Comparison of ENCODE assay signal across 14 cellular contexts in genomic region chr3:9807981-9808344, GRCh38. TPM values are rescaled to one million over a fixed set of nuclear protein-coding genes. Genes with fewer than 3 reads are reported as not detected.
A peak's percentile ranks its signal among the peaks of the same experiment; 100 is the strongest.
DNase-seq lines count a peak whose midpoint lies in the region; ATAC-seq and TF ChIP-seq lines count a peak whose summit lies in the region.
"Had no signal": no experiment of that assay in that cellular context is flagged by ENCODE, and none has a peak within 500 bp of the region (broad histone marks: within the 10 kb centered on the region; RNA-seq: fewer than 3 reads in every experiment).

No MANE protein-coding gene starts in this region.

- H3K4me3 ChIP-seq in PC-3 (ENCODE audit: low read length): no peak overlapping the region
- H3K4me3 ChIP-seq: GM23338, sigmoid colon, SK-N-MC had no signal

- peaks cover 33% of the 10 kb centered on the region for H3K36me3 ChIP-seq in PC-3 (ENCODE audit: low read depth, low read length)

- H3K4me1 ChIP-seq in PC-3 (ENCODE audit: insufficient read depth, low read length): peaks cover 19% of the 10 kb centered on the region

- H3K27me3 Mint-ChIP-seq in T-helper 1 cell treated with Interleukin-12 subunit alpha and Interleukin-12 subunit beta and Interleukin-4 antibody, amounts not matched to agents 30 μg/mL and 1 μg/mL, for 36 hours (ENCODE audit: low read depth): no peaks in the 10 kb centered on the region
- H3K27me3 Mint-ChIP-seq in central memory CD8-positive, alpha-beta T cell: no peaks in the 10 kb centered on the region
- H3K27me3 Mint-ChIP-seq in neural crest cell (ENCODE audit: low read depth): no peaks in the 10 kb centered on the region

- no peak overlapping the region for H2AFZ ChIP-seq in PC-3 (ENCODE audit: low read length)
- H2AFZ ChIP-seq: GM23338 had no signal

- H3K9me3 ChIP-seq in PC-3 (ENCODE audit: low read length): no peaks in the 10 kb centered on the region
- H3K9me3 ChIP-seq: sigmoid colon had no signal

- H3K9me3 Mint-ChIP-seq in T-helper 1 cell treated with Interleukin-12 subunit alpha and Interleukin-12 subunit beta and Interleukin-4 antibody, amounts not matched to agents 30 μg/mL and 1 μg/mL, for 36 hours: no peaks in the 10 kb centered on the region
- H3K9me3 Mint-ChIP-seq in central memory CD8-positive, alpha-beta T cell: no peaks in the 10 kb centered on the region
- H3K9me3 Mint-ChIP-seq in neural crest cell: no peaks in the 10 kb centered on the region
- H3K9me3 Mint-ChIP-seq: GM23338 had no signal

- H3K27me3 ChIP-seq in PC-3 (ENCODE audit: low read length): no peaks in the 10 kb centered on the region
- H3K27me3 ChIP-seq: sigmoid colon had no signal

- no TSS peak for BruUV-seq in PC-3 (replicated peaks; lab: Mats Ljungman, UMichigan)

- H3K9ac ChIP-seq in PC-3 (ENCODE audit: low read length): no peak overlapping the region

- CTCF ChIA-PET in PC-3 (lab: Charles Lee): no interaction called here

- no peak overlapping the region for H3K4me2 ChIP-seq in PC-3 (ENCODE audit: low read length)
- H3K4me2 ChIP-seq: GM23338 had no signal

- H3K36me3 Mint-ChIP-seq in T-helper 1 cell treated with Interleukin-12 subunit alpha and Interleukin-12 subunit beta and Interleukin-4 antibody, amounts not matched to agents 30 μg/mL and 1 μg/mL, for 36 hours (ENCODE audit: low read depth): peaks cover 48% of the 10 kb centered on the region
- H3K36me3 Mint-ChIP-seq in central memory CD8-positive, alpha-beta T cell (ENCODE audit: insufficient read depth): peaks cover 43% of the 10 kb centered on the region
- H3K36me3 Mint-ChIP-seq in neural crest cell (ENCODE audit: low read depth): peaks cover 14% of the 10 kb centered on the region

- no peaks in the 10 kb centered on the region for H3K79me2 ChIP-seq in PC-3 (ENCODE audit: low read length)

- peak overlapping the region; percentile 30 for H3K27ac ChIP-seq in PC-3 (ENCODE audit: low read length)
- H3K27ac ChIP-seq: SK-N-MC had no signal

- POLR2A ChIA-PET in PC-3 (lab: Charles Lee; ENCODE audit: unreplicated experiment): interaction anchor here (0.8 to 1.5 kb wide), 2 partner anchors 15 to 127 kb away, joined by 3 to 6 read pairs; partner anchors contain the start of genes ARPC4 and TADA3

- H3K4me1 Mint-ChIP-seq in T-helper 1 cell treated with Interleukin-12 subunit alpha and Interleukin-12 subunit beta and Interleukin-4 antibody, amounts not matched to agents 30 μg/mL and 1 μg/mL, for 36 hours (ENCODE audit: low read depth): peaks cover 41% of the 10 kb centered on the region
- peaks cover 56% of the 10 kb centered on the region for H3K4me1 Mint-ChIP-seq in central memory CD8-positive, alpha-beta T cell
- peaks cover 28% of the 10 kb centered on the region for H3K4me1 Mint-ChIP-seq in neural crest cell

- no peaks in the 10 kb centered on the region for H3K9me2 ChIP-seq in PC-3 (replicated peaks; ENCODE audit: low read length)

- H3F3A ChIP-seq in PC-3 (ENCODE audit: low read length, unreplicated experiment): peaks cover 8% of the 10 kb centered on the region

- peak overlapping the region; percentile 92 for H3K27ac Mint-ChIP-seq in T-helper 1 cell treated with Interleukin-12 subunit alpha and Interleukin-12 subunit beta and Interleukin-4 antibody, amounts not matched to agents 30 μg/mL and 1 μg/mL, for 36 hours
- H3K27ac Mint-ChIP-seq in central memory CD8-positive, alpha-beta T cell (ENCODE audit: low read depth): peak overlapping the region; percentile 98
- H3K27ac Mint-ChIP-seq in neural crest cell (ENCODE audit: unreplicated experiment): no peak overlapping the region
- H3K27ac Mint-ChIP-seq: GM23338 had no signal

- TF ChIP-seq CTCF in PC-3 (conservative IDR thresholded peaks at IDR 0.05; ENCODE audit: low read depth, low read length) (no peak), neural crest cell (conservative IDR thresholded peaks at IDR 0.05) (no peak)

- no peaks in the 10 kb centered on the region for H4K20me1 ChIP-seq in PC-3 (ENCODE audit: low read length)

- no peak overlapping the region for H3K4me3 Mint-ChIP-seq in T-helper 1 cell treated with Interleukin-12 subunit alpha and Interleukin-12 subunit beta and Interleukin-4 antibody, amounts not matched to agents 30 μg/mL and 1 μg/mL, for 36 hours
- peak overlapping the region; percentile 73 for H3K4me3 Mint-ChIP-seq in central memory CD8-positive, alpha-beta T cell
- H3K4me3 Mint-ChIP-seq in neural crest cell: peak overlapping the region; percentile 66
- H3K4me3 Mint-ChIP-seq: GM23338 had no signal

- intact Hi-C loops in PC-3 (cut with micrococcal nuclease): loop anchor here (2.0 kb wide), 1 partner anchor 91 kb away; no protein-coding TSS in a partner anchor

- DNase-seq in T-helper 1 cell (no peak), PC-3 (no peak), neural crest cell (ENCODE audit: low read depth, low spot score) (no peak), NCI-H446 treated with DMSO at 0.1 percent for 48 hours (lab: John Stamatoyannopoulos, UW) (no peak), dermis blood vessel endothelial cell (no peak)
- no peak for DNase-seq in central memory CD8-positive, alpha-beta T cell (ENCODE audit: low spot score in 2 of 2)
- DNase-seq in stimulated activated naive CD4-positive, alpha-beta T cell (lab: John Stamatoyannopoulos, UW): no peak
- DNase-seq: 8988T; NCI-H1092; NK-92 treated with Interleukin-12 subunit alpha and Interleukin-12 subunit beta, amount 100 ng/mL, for 24 hours; sigmoid colon had no signal

- no peak for ATAC-seq in PC-3
- no peak for ATAC-seq in central memory CD8-positive, alpha-beta T cell (replicated peaks; ENCODE audit: extremely low read depth, poor library complexity, severe bottlenecking)

RNA-seq across cellular contexts. Expression of gene TTLL3, which starts 2.1 kb away (rescaled TPM):
- total RNA-seq in PC-3 (2014; rRNA removed) (8.4 and 11.6 TPM in 2 replicates), neural crest cell (28.3 and 31.0 TPM in 2 replicates), dermis blood vessel endothelial cell (9.3 and 20.3 TPM in 2 replicates)

RNA-seq across cellular contexts. Expression of gene ARPC4, which starts 15.1 kb away (rescaled TPM):
- total RNA-seq in PC-3 (2014; rRNA removed): 131 and 223 TPM in 2 replicates
- total RNA-seq in neural crest cell: 147 and 156 TPM in 2 replicates
- total RNA-seq in dermis blood vessel endothelial cell: 210 and 309 TPM in 2 replicates

RNA-seq across cellular contexts. Expression of gene TADA3, which starts 15.7 kb away (rescaled TPM):
- total RNA-seq in PC-3 (2014; rRNA removed) (85.4 and 85.9 TPM in 2 replicates), neural crest cell (70.0 and 73.2 TPM in 2 replicates), dermis blood vessel endothelial cell (39.5 and 60.6 TPM in 2 replicates)

RNA-seq across cellular contexts. Expression of gene RPUSD3, which starts 35.8 kb away (rescaled TPM):
- total RNA-seq in PC-3 (2014; rRNA removed): 54.1 and 76.1 TPM in 2 replicates
- 55.2 and 58.0 TPM in 2 replicates for total RNA-seq in neural crest cell
- total RNA-seq in dermis blood vessel endothelial cell: 28.9 and 33.3 TPM in 2 replicates

RNA-seq across cellular contexts. Expression of gene CAMK1, which starts 38.2 kb away (rescaled TPM):
- 36.6 and 53.2 TPM in 2 replicates for total RNA-seq in PC-3 (2014; rRNA removed)
- total RNA-seq in neural crest cell: 19.5 and 22.5 TPM in 2 replicates
- 34.7 and 40.3 TPM in 2 replicates for total RNA-seq in dermis blood vessel endothelial cell
